9 cellular contexts compared by ENCODE assay signal in genomic region chr22:33049125-33049729, GRCh38. TPM values are rescaled to one million over a fixed set of nuclear protein-coding genes. Genes with fewer than 3 reads are reported as not detected.
DNase-seq lines count a peak whose midpoint lies in the region; ATAC-seq and TF ChIP-seq lines count a peak whose summit lies in the region.
"Had no signal": no experiment of that assay in that cellular context is flagged by ENCODE, and none has a peak within 500 bp of the region (broad histone marks: within the 10 kb centered on the region; RNA-seq: fewer than 3 reads in every experiment).

No MANE protein-coding gene starts in this region.

- peaks cover 21% of the 10 kb centered on the region for H3K27me3 Mint-ChIP-seq in activated naive CD8-positive, alpha-beta T cell treated with anti-CD3 and anti-CD28 coated beads for 36 hours

- H3K4me3 Mint-ChIP-seq in activated naive CD8-positive, alpha-beta T cell treated with anti-CD3 and anti-CD28 coated beads for 36 hours: no peak overlapping the region

- ATAC-seq in Right ventricle myocardium superior (ENCODE audit: poor library complexity): peak; percentile 93
- no peak for ATAC-seq in GM19452 (IDR thresholded peaks at IDR 0.05; ENCODE audit: unreplicated experiment)
- ATAC-seq in GM18505 (IDR thresholded peaks at IDR 0.05; ENCODE audit: unreplicated experiment): no peak

- no peaks in the 10 kb centered on the region for H3K9me3 Mint-ChIP-seq in activated naive CD8-positive, alpha-beta T cell treated with anti-CD3 and anti-CD28 coated beads for 36 hours

- DNase-seq in D341Med (ENCODE audit: low spot score) (peak; percentile 79), HuH-7.5 (ENCODE audit: low spot score) (peak; percentile 61), SK-MEL-5 (ENCODE audit: low read depth, low spot score) (peak; percentile 84), Right ventricle myocardium superior (peak; percentile 79), renal cortical epithelial cell (ENCODE audit: low read depth) (peak; percentile 45)
- peak; percentile 45 for DNase-seq in activated naive CD8-positive, alpha-beta T cell treated with anti-CD3 and anti-CD28 coated beads for 36 hours

- no peak for TF ChIP-seq POLR2A in GM18505 (IDR thresholded peaks at IDR 0.05; ENCODE audit: borderline replicate concordance, extremely low read depth, insufficient read depth, insufficient read length)

- no peak overlapping the region for H3K27ac Mint-ChIP-seq in activated naive CD8-positive, alpha-beta T cell treated with anti-CD3 and anti-CD28 coated beads for 36 hours

- no peaks in the 10 kb centered on the region for H3K36me3 Mint-ChIP-seq in activated naive CD8-positive, alpha-beta T cell treated with anti-CD3 and anti-CD28 coated beads for 36 hours

- intact Hi-C loops in Right ventricle myocardium superior (cut with DNase I): no loop called here

- no peaks in the 10 kb centered on the region for H3K4me1 Mint-ChIP-seq in activated naive CD8-positive, alpha-beta T cell treated with anti-CD3 and anti-CD28 coated beads for 36 hours

- in situ Hi-C loops in SK-MEL-5 (cut with HindIII; ENCODE audit: low pct_unique_long_range_greater_than_20kb, low sequenced_read_pairs): no loop called here

RNA-seq across cellular contexts. Expression of gene SYN3, which starts 9.0 kb away (rescaled TPM):
- total RNA-seq in SK-MEL-5 (2014; rRNA removed; shearing (Covaris generic)): 0.48 and 1.2 TPM in 2 replicates
- 1.8 and 3.7 TPM in 2 replicates for polyA plus RNA-seq in SK-MEL-5 (2015; cell fraction: cytosol; rRNA removed)
- 1.3 and 4.0 TPM in 2 replicates for polyA plus RNA-seq in SK-MEL-5 (2015; cell fraction: nucleus; rRNA removed)
- not detected for total RNA-seq in activated naive CD8-positive, alpha-beta T cell treated with anti-CD3 and anti-CD28 coated beads for 36 hours
- 0.40 TPM for total RNA-seq in Right ventricle myocardium superior
- not detected in 2 replicates for total RNA-seq in renal cortical epithelial cell
- total RNA-seq: activated CD8-positive, alpha-beta memory T cell treated with anti-CD3 and anti-CD28 coated beads for 36 hours had no signal
